ENCODE assay signal across 12 cellular contexts in genomic region chr2:108586631-108587030, GRCh38. TPM values are rescaled to one million over a fixed set of nuclear protein-coding genes. Genes with fewer than 3 reads are reported as not detected.
DNase-seq lines count a peak whose midpoint lies in the region; ATAC-seq, FAIRE-seq and TF ChIP-seq lines count a peak whose summit lies in the region.
"Had no signal": no experiment of that assay in that cellular context is flagged by ENCODE, and none has a peak within 500 bp of the region (broad histone marks: within the 10 kb centered on the region; RNA-seq: fewer than 3 reads in every experiment).

No MANE protein-coding gene starts in this region.

- TF ChIP-seq EP300 in A549 (IDR thresholded peaks at IDR 0.05) = no peak

- no peak for TF ChIP-seq POLR2A in A549 (IDR thresholded peaks at IDR 0.05; ENCODE audit: low read length)

- peak overlapping the region; percentile 58 for H3K4me2 ChIP-seq in A549

- H3K36me3 ChIP-seq in SJCRH30 (no peaks in the 10 kb centered on the region), left ventricle myocardium inferior (no peaks in the 10 kb centered on the region), psoas muscle (ENCODE audit: insufficient read depth in 1 of 2, low read depth in 1 of 2) (no peaks in the 10 kb centered on the region), A673 (ENCODE audit: insufficient read depth, low read length, poor library complexity, severe bottlenecking) (no peaks in the 10 kb centered on the region)

- intact Hi-C loops in left ventricle myocardium inferior (cut with micrococcal nuclease) (loop anchor here (10.0 kb wide), 1 partner anchor 52 kb away; the partner anchor contains the start of gene LIMS1), psoas muscle (cut with DNase I) (loop anchor here in 1 of 2 donors (5.0 to 10.0 kb wide), 2 partner anchors 51 to 142 kb away; partner anchors contain the start of gene GCC2), A673 (cut with micrococcal nuclease; ENCODE audit: unreplicated experiment) (no loop called here)

- H3K4me1 ChIP-seq in A549 = peaks cover 60% of the 10 kb centered on the region
- H3K4me1 ChIP-seq in SJCRH30 = peaks cover 21% of the 10 kb centered on the region
- peaks cover 59% of the 10 kb centered on the region for H3K4me1 ChIP-seq in left ventricle myocardium inferior
- peaks cover 50% of the 10 kb centered on the region for H3K4me1 ChIP-seq in psoas muscle
- H3K4me1 ChIP-seq in A673 (ENCODE audit: insufficient read depth, low read length, poor library complexity, severe bottlenecking) = peaks cover 7% of the 10 kb centered on the region

- H3K27me3 ChIP-seq in SJCRH30 = no peaks in the 10 kb centered on the region
- H3K27me3 ChIP-seq in left ventricle myocardium inferior (ENCODE audit: low read depth) = no peaks in the 10 kb centered on the region
- no peaks in the 10 kb centered on the region for H3K27me3 ChIP-seq in psoas muscle (ENCODE audit: insufficient read depth in 3 of 3, low read length in 2 of 3)
- no peaks in the 10 kb centered on the region for H3K27me3 ChIP-seq in A673 (replicated peaks; ENCODE audit: insufficient read depth, low read depth, low read length, poor library complexity)

- BruUV-seq in A673 (replicated peaks; lab: Mats Ljungman, UMichigan) = no TSS peak

- DNase-seq in A549 (ENCODE audit: low read depth in 1 of 2, low spot score in 1 of 2) (no peak), SJCRH30 (peak; percentile 74 to 81), left ventricle myocardium inferior (no peak), psoas muscle (no peak), foreskin fibroblast (no peak), A673 (ENCODE audit: low spot score) (no peak)
- no peak for DNase-seq in activated CD4-positive, CD25-positive, alpha-beta regulatory T cell treated with anti-CD3 and anti-CD28 coated beads, Interleukin-2, amount 50 U/mL, for 72 hours
- DNase-seq: activated CD4-positive, alpha-beta T cell treated with anti-CD3 and anti-CD28 coated beads for 1 hour; stimulated activated naive CD8-positive, alpha-beta T cell treated with anti-CD3 and anti-CD28 coated beads, Interleukin-15, amount 100 ng/mL, for 72 hours had no signal

- no peaks in the 10 kb centered on the region for H3K9me3 ChIP-seq in A549
- H3K9me3 ChIP-seq in SJCRH30 (replicated peaks) = no peaks in the 10 kb centered on the region
- no peaks in the 10 kb centered on the region for H3K9me3 ChIP-seq in left ventricle myocardium inferior (replicated peaks)
- no peaks in the 10 kb centered on the region for H3K9me3 ChIP-seq in psoas muscle
- no peaks in the 10 kb centered on the region for H3K9me3 ChIP-seq in A673 (ENCODE audit: low read depth, low read length, poor library complexity, severe bottlenecking)

- CTCF ChIA-PET in A549 (lab: Yijun Ruan, JAX) = interaction anchor here (1.1 to 3.4 kb wide), 8 partner anchors 8 to 236 kb away, joined by 3 to 30 read pairs (median 4); no protein-coding TSS in a partner anchor
- CTCF ChIA-PET in A673 (lab: Charles Lee) = interaction anchor here (0.6 to 1.0 kb wide), 2 partner anchors 50 to 137 kb away, joined by 3 read pairs; no protein-coding TSS in a partner anchor

- no peak for FAIRE-seq in A549 (lab: Jason Lieb, UNC)
- FAIRE-seq: bronchial epithelial cell, islet of Langerhans had no signal

- H3K4me3 ChIP-seq in A549 (no peak overlapping the region), SJCRH30 (no peak overlapping the region), left ventricle myocardium inferior (no peak overlapping the region), psoas muscle (no peak overlapping the region), foreskin fibroblast (ENCODE audit: low read depth in 1 of 2, low read length in 2 of 2) (no peak overlapping the region), A673 (ENCODE audit: low read depth, low read length, poor library complexity, severe bottlenecking) (no peak overlapping the region)

- no peak for TF ChIP-seq RAD21 in A549 (conservative IDR thresholded peaks at IDR 0.05 in 1 of 2, IDR thresholded peaks at IDR 0.05 in 1 of 2)

- H3K27ac ChIP-seq in A549 (peak overlapping the region; percentile 51 to 83), SJCRH30 (peak overlapping the region; percentile 34), left ventricle myocardium inferior (replicated peaks) (peak overlapping the region; percentile 76), psoas muscle (peak overlapping the region; percentile 79), A673 (ENCODE audit: low read depth, low read length, poor library complexity, severe bottlenecking) (no peak overlapping the region)

- TF ChIP-seq CTCF in A549 (IDR thresholded peaks at IDR 0.05) (no peak), left ventricle myocardium inferior (IDR thresholded peaks at IDR 0.05; ENCODE audit: borderline replicate concordance) (no peak), psoas muscle (IDR thresholded peaks at IDR 0.05) (no peak), foreskin fibroblast (IDR thresholded peaks at IDR 0.05; ENCODE audit: low read depth, low read length) (no peak), A673 (conservative IDR thresholded peaks at IDR 0.05; ENCODE audit: low read depth, low read length) (no peak)

- whole genome bisulfite sequencing in A549 (ENCODE audit: missing lambda C conversion rate) = 75% methylated on average over 5 of the region's 5 CpGs
- 35 to 44% (median 35%) methylated on average over 5 of the region's 5 CpGs for WGBS in psoas muscle, 3 donors

- POLR2A ChIA-PET in A549 (lab: Yijun Ruan, JAX) (interaction anchor here (1.0 kb wide), 1 partner anchor 371 kb away, joined by 3 read pairs; no protein-coding TSS in a partner anchor), A673 (lab: Charles Lee; ENCODE audit: low non-redundant PET) (interaction anchor here (0.6 kb wide), 1 partner anchor 26 kb away, joined by 4 read pairs; no protein-coding TSS in a partner anchor)

- ATAC-seq in A549 (no peak), psoas muscle (no peak), HG03175 (IDR thresholded peaks at IDR 0.05; ENCODE audit: unreplicated experiment) (no peak)
- ATAC-seq: stimulated activated naive CD8-positive, alpha-beta T cell treated with anti-CD3 and anti-CD28 coated beads, Interleukin-15, amount 100 ng/mL, for 72 hours had no signal

TF ChIP-seq in A549, 52 proteins besides CTCF, POLR2A, EP300 and RAD21:
- TF ChIP-seq EHF (CRISPR knock-in tag; IDR thresholded peaks at IDR 0.05) = no peak
- no peak for TF ChIP-seq RNF2 (IDR thresholded peaks at IDR 0.05; ENCODE audit: borderline replicate concordance, low read depth)
- TF ChIP-seq PBX3 (IDR thresholded peaks at IDR 0.05) = no peak
- TF ChIP-seq USF2 (IDR thresholded peaks at IDR 0.05) = no peak
- no peak for TF ChIP-seq REST (IDR thresholded peaks at IDR 0.05)
TF ChIP-seq in A549: peak in this region for 0.

RNA-seq across cellular contexts. Expression of gene LIMS1, which starts 52.4 kb away (rescaled TPM):
- 92.0 and 94.1 TPM in 2 replicates for polyA plus RNA-seq in A549 (2011; rRNA removed)
- 54.9 and 75.4 TPM in 2 replicates for polyA plus RNA-seq in A549 (2012; cell fraction: cytosol; rRNA removed)
- 24.6 and 27.2 TPM in 2 replicates for polyA plus RNA-seq in A549 (2012; cell fraction: nucleus; rRNA removed)
- polyA plus RNA-seq in A549 (2017; fragmentation: RNase III; extraction: RNeasy Plus Mini Kit Qiagen cat#74134 plus additional on column Dnase treatment) = 37.5 to 42.5 TPM (median 40.0 TPM) in 3 replicates
- polyA minus RNA-seq in A549 (2011; rRNA and poly(A)+ RNA removed) = 108 and 111 TPM in 2 replicates
- total RNA-seq in SJCRH30 (2014; rRNA removed; shearing (Covaris generic)) = 44.0 and 48.7 TPM in 2 replicates
- total RNA-seq in left ventricle myocardium inferior = 77.0 TPM
- total RNA-seq in psoas muscle = 100 to 1,000 TPM in 3 of 4 donors, 10 to 100 TPM in 1; 55.1 to 219 (median 182) TPM
- 100 to 1,000 TPM in 1 of 3 donors, 10 to 100 TPM in 2; 50.5 to 287 (median 63.5) TPM for polyA plus RNA-seq in psoas muscle
- 42.9 and 43.9 TPM in 2 replicates for total RNA-seq in A673 (2021)

Comparison
In these comparisons a context has a peak if more than half of its experiments do, and no peak if none do; other contexts are left out.
1. DNase-seq: peak in SJCRH30 (2 of 2); none in A549 (0 of 2), left ventricle myocardium inferior (single experiment), psoas muscle (0 of 2), activated CD4-positive, CD25-positive, alpha-beta regulatory T cell treated with anti-CD3 and anti-CD28 coated beads, Interleukin-2, amount 50 U/mL, for 72 hours (single experiment), foreskin fibroblast (0 of 2) and A673 (single experiment).